ENCODE assay signal across 9 cellular contexts in genomic region chr4:148437439-148437838, GRCh38.
"Had no signal": no experiment of that assay in that cellular context is flagged by ENCODE, and none has a peak within 500 bp of the region (broad histone marks: within the 10 kb centered on the region; RNA-seq: fewer than 3 reads in every experiment).

No MANE protein-coding gene starts in this region.

- H3K9me3 Mint-ChIP-seq: HFFc6 had no signal

- H3K36me3 ChIP-seq: HAP-1 had no signal

- H3K27ac Mint-ChIP-seq: HFFc6 had no signal

- H3K4me3 Mint-ChIP-seq: HFFc6 had no signal

- ATAC-seq: HCT116, K562 had no signal

- FAIRE-seq: K562 had no signal

- H3K4me3 ChIP-seq: HAP-1, K562 had no signal

- H3K9me3 ChIP-seq: HAP-1 had no signal

- H3K27ac ChIP-seq: HL-60 had no signal

- DNase-seq: GOT3, H7, HFFc6, IMR-90, KG1 had no signal
